8 cellular contexts compared by ENCODE assay signal in genomic region chr7:99407849-99408346, GRCh38. TPM values are rescaled to one million over a fixed set of nuclear protein-coding genes. Genes with fewer than 3 reads are reported as not detected.
DNase-seq lines count a peak whose midpoint lies in the region; TF ChIP-seq lines count a peak whose summit lies in the region.

No MANE protein-coding gene starts in this region.

- TF ChIP-seq CTCF in chondrocyte (IDR thresholded peaks at IDR 0.05) = no peak

- peak overlapping the region; percentile 99 for H3K4me3 Mint-ChIP-seq in chondrocyte (ENCODE audit: unreplicated experiment)

- H3K27me3 Mint-ChIP-seq in chondrocyte (ENCODE audit: low read depth) = no peaks in the 10 kb centered on the region

- peak overlapping the region; percentile 99 for H3K27ac Mint-ChIP-seq in chondrocyte (ENCODE audit: unreplicated experiment)

- DNase-seq in NCI-H1417 (lab: John Stamatoyannopoulos, UW) (peak in 2 of 3 experiments; percentile 37 to 65), NCI-H1417 treated with DMSO at 0.1 percent for 48 hours (lab: John Stamatoyannopoulos, UW) (no peak), HS-27A (ENCODE audit: low read depth) (peak; percentile 29), T-helper 9 cell (peak; percentile 35), chondrocyte (ENCODE audit: low spot score) (no peak), left kidney (ENCODE audit: low read depth, low spot score) (peak; percentile 72), medulla oblongata (ENCODE audit: extremely low spot score) (no peak)
- DNase-seq in stimulated activated CD4-positive, alpha-beta T cell treated with anti-CD3 and anti-CD28 coated beads, Interleukin-4, amount 100 ng/mL, for 1 hour = peak; percentile 46

- no peaks in the 10 kb centered on the region for H3K9me3 Mint-ChIP-seq in chondrocyte (ENCODE audit: low read depth)

- H3K36me3 Mint-ChIP-seq in chondrocyte (ENCODE audit: low read depth) = peaks cover 19% of the 10 kb centered on the region

- peaks cover 41% of the 10 kb centered on the region for H3K4me1 Mint-ChIP-seq in chondrocyte (ENCODE audit: low read depth)

RNA-seq across cellular contexts. Expression of gene PDAP1, which starts 0.5 kb away (rescaled TPM):
- total RNA-seq in chondrocyte = 91.2 to 101 TPM (median 92.2 TPM) in 3 replicates

RNA-seq across cellular contexts. Expression of gene BUD31, which starts 0.9 kb away (rescaled TPM):
- total RNA-seq in chondrocyte = 88.3 to 120 TPM (median 108 TPM) in 3 replicates

RNA-seq across cellular contexts. Expression of gene PTCD1, which starts 30.7 kb away (rescaled TPM):
- total RNA-seq in chondrocyte = 4.4 to 5.8 TPM (median 5.4 TPM) in 3 replicates

RNA-seq across cellular contexts. Expression of gene CPSF4, which starts 30.8 kb away (rescaled TPM):
- total RNA-seq in chondrocyte = 25.4 to 36.6 TPM (median 29.0 TPM) in 3 replicates

RNA-seq across cellular contexts. Expression of gene ARPC1B, which starts 33.4 kb away (rescaled TPM):
- 120 to 134 TPM (median 130 TPM) in 3 replicates for total RNA-seq in chondrocyte

Comparison
In these comparisons a context has a peak if more than half of its experiments do, and no peak if none do; other contexts are left out.
1. DNase-seq: peak in NCI-H1417 (2 of 3), HS-27A (single experiment), T-helper 9 cell (single experiment), left kidney (single experiment) and stimulated activated CD4-positive, alpha-beta T cell treated with anti-CD3 and anti-CD28 coated beads, Interleukin-4, amount 100 ng/mL, for 1 hour (single experiment); none in NCI-H1417 treated with DMSO at 0.1 percent for 48 hours (single experiment), chondrocyte (single experiment) and medulla oblongata (single experiment).